Comparison of ENCODE assay signal across 13 cellular contexts in genomic region chr3:111319598-111319997, GRCh38.
"Had no signal": no experiment of that assay in that cellular context is flagged by ENCODE, and none has a peak within 500 bp of the region (broad histone marks: within the 10 kb centered on the region; RNA-seq: fewer than 3 reads in every experiment).

No MANE protein-coding gene starts in this region.

- ATAC-seq: gastroesophageal sphincter; natural killer cell treated with Interleukin-12 subunit alpha and Interleukin-12 subunit beta and Interleukin-15 and Interleukin-18, amount 100 ng/mL, for 72 hours; stimulated activated naive CD8-positive, alpha-beta T cell treated with anti-CD3 and anti-CD28 coated beads, Interleukin-15, Interleukin-2, amounts not matched to agents 100 U/mL and 50 U/mL, for 24 hours; upper lobe of right lung; WTC11 had no signal

- DNase-seq: activated naive CD4-positive, alpha-beta T cell treated with anti-CD3 and anti-CD28 coated beads for 36 hours; activated T-cell treated with anti-CD3 and anti-CD28 coated beads, Interleukin-2, amount 50 U/mL, for 24 hours; amygdala; esophagus squamous epithelium; head of caudate nucleus; stimulated activated CD4-positive, alpha-beta T cell treated with anti-CD3 and anti-CD28 coated beads, Interleukin-12 subunit alpha, Interleukin-12 subunit beta, amount 100 ng/mL, for 4 hours; stimulated activated CD4-positive, alpha-beta T cell treated with anti-CD3 and anti-CD28 coated beads, Interleukin-4, amount 100 ng/mL, for 4 hours; stimulated activated naive CD8-positive, alpha-beta T cell treated with anti-CD3 and anti-CD28 coated beads, Interleukin-15, Interleukin-2, amounts not matched to agents 100 U/mL and 50 U/mL, for 24 hours; T1000; upper lobe of right lung had no signal
